ENCODE assay signal across 8 cellular contexts in the genomic region with DNA sequence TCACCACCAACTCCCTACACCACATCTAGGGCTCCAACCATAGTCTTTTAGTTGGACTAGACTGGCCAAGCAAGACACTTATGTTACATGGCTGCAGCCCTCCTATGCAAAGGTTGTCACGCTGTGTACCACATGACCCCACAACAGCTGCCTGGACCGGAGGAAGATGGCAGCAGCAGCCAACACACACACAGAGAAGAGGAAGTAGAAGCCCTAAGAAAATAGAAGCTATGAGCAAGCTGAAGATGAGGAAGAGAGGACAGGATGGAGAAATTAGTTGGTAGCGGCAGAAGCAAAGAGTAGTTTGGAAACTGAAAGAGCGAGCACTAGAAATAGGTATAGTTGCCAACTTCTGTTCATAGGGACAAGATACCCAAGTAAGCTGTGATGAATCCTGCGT.
DNase-seq lines count a peak whose midpoint lies in the region; ATAC-seq and FAIRE-seq lines count a peak whose summit lies in the region.

No MANE protein-coding gene starts in this region.

- ATAC-seq in GM18868 (IDR thresholded peaks at IDR 0.05; ENCODE audit: unreplicated experiment), result peak; percentile 85
- peak; percentile 68 for ATAC-seq in HG02571 (IDR thresholded peaks at IDR 0.05; ENCODE audit: unreplicated experiment)
- ATAC-seq in HG03558 (IDR thresholded peaks at IDR 0.05; ENCODE audit: extremely low read depth, unreplicated experiment), result peak; percentile 51

- intact Hi-C loops in posterior cingulate gyrus (cut with DNase I), result no loop called here

- FAIRE-seq in RCC 7860 (lab: Jason Lieb, UNC), result no peak

- DNase-seq in germinal center (ENCODE audit: low spot score) (peak; percentile 72), DMS 273 (lab: John Stamatoyannopoulos, UW; ENCODE audit: unreplicated experiment) (no peak), mucosa of gallbladder (ENCODE audit: low spot score) (no peak), posterior cingulate gyrus (no peak), RCC 7860 (ENCODE audit: low spot score) (no peak)
